11 cellular contexts compared by ENCODE assay signal in the genomic region with DNA sequence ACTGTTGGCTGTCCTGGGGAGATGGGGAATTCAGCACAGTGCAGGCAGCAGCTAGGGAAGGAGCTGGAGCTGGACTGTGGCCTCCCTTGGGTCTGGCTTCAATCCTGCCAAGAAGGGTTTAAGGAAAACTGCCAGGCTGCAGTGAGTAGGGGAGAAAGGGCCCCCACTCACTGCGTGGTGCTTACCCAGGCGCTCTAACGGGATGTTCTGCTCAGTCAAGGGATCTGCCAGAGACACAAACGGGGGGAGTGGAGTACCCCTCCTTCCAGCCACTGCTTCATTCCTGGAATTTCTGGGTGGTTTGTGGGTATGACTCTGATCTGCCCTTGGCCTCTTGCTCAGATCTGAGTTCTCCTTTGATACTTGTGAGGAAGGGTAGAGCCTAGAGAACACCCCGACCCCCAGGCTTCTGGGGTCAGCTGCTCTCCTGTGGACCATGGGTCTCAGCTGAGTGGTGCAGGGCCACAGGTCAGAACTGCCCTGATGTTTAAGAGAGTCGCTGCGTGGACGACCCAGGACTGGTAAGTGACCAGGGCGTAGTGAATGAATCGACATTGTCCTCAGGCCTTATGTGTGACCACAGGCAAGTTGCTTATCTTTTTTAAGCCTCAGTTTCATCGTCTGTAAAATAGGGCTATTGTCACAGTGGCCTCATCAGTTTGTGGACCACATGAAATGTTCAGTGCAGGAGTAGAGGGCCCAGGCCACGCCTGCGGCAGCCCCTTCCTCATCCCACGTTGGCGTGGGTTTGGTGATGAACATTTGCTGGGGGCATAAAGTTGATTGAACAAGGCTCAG. TPM values are rescaled to one million over a fixed set of nuclear protein-coding genes. Genes with fewer than 3 reads are reported as not detected.
DNase-seq lines count a peak whose midpoint lies in the region; ATAC-seq and TF ChIP-seq lines count a peak whose summit lies in the region.
"Had no signal": no experiment of that assay in that cellular context is flagged by ENCODE, and none has a peak within 500 bp of the region (broad histone marks: within the 10 kb centered on the region; RNA-seq: fewer than 3 reads in every experiment).

No MANE protein-coding gene starts in this region.

- H4K5ac ChIP-seq in IMR-90 (ENCODE audit: low read depth, low read length), result peak overlapping the region; percentile 74

- in situ Hi-C loops in IMR-90 (cut with MboI; ENCODE audit: low sequenced_read_pairs), result no loop called here

- H4K20me1 ChIP-seq in IMR-90 (ENCODE audit: insufficient read depth, low read length), result no peaks in the 10 kb centered on the region

- TF ChIP-seq POLR2A in IMR-90 (IDR thresholded peaks at IDR 0.05; ENCODE audit: low read depth, low read length) (0 out of 2 replicates have a peak, but pooled peaks have one; percentile 29), testis (IDR thresholded peaks at IDR 0.05) (no peak)

- H3K23ac ChIP-seq in IMR-90 (ENCODE audit: low read depth, low read length), result peak overlapping the region; percentile 91

- H3K4me1 ChIP-seq in IMR-90 (ENCODE audit: control insufficient read depth, insufficient read depth, low read length) (peaks cover 48% of the 10 kb centered on the region), testis (peaks cover 41% of the 10 kb centered on the region)

- peak overlapping the region; percentile 69 for H3K56ac ChIP-seq in IMR-90 (ENCODE audit: extremely low read depth, insufficient read depth, low read length)

- H2AK9ac ChIP-seq in IMR-90 (replicated peaks; ENCODE audit: low read depth, low read length, poor library complexity), result peak overlapping the region; percentile 79

- H3K18ac ChIP-seq in IMR-90 (ENCODE audit: low read depth, low read length), result peak overlapping the region; percentile 73

- no peaks in the 10 kb centered on the region for H3K27me3 ChIP-seq in IMR-90 (ENCODE audit: control insufficient read depth, insufficient read depth, low read length)
- no peaks in the 10 kb centered on the region for H3K27me3 ChIP-seq in testis

- H3K9ac ChIP-seq in IMR-90 (ENCODE audit: low read depth, low read length), result peak overlapping the region; percentile 33

- peaks cover 39% of the 10 kb centered on the region for H3K9me1 ChIP-seq in IMR-90 (ENCODE audit: insufficient read depth, low read length)

- DNase-seq in IMR-90 (peak; percentile 93), dedifferentiated amniotic fluid mesenchymal stem cell (ENCODE audit: extremely low spot score) (peak; percentile 57), medulla oblongata (ENCODE audit: extremely low spot score) (peak; percentile 58), testis (peak; percentile 72), NOMO-1 treated with DMSO at 0.1 percent for 48 hours (lab: John Stamatoyannopoulos, UW; ENCODE audit: unreplicated experiment) (no peak)
- DNase-seq in stimulated activated CD4-positive, alpha-beta T cell treated with anti-CD3 and anti-CD28 coated beads, Interleukin-12 subunit alpha, Interleukin-12 subunit beta, amount 100 ng/mL, for 4 hours, result no peak
- no peak for DNase-seq in activated CD4-positive, alpha-beta T cell treated with anti-CD3 and anti-CD28 coated beads, Interleukin-2, amount 50 U/mL, for 4 hours
- DNase-seq: NCI-H446 treated with DMSO at 0.1 percent for 48 hours, small intestine, WERI-Rb-1 had no signal

- peak overlapping the region; percentile 87 for H3K14ac ChIP-seq in IMR-90 (replicated peaks; ENCODE audit: low read depth, low read length)

- H3K79me1 ChIP-seq in IMR-90 (ENCODE audit: low read depth in 1 of 2, low read length in 2 of 2), result peaks cover 24 to 69% of the 10 kb centered on the region in 2 experiments; a peak in 3 of 4 replicates

- peak overlapping the region; percentile 99; the same call in 2 of the 3 replicates for H2BK15ac ChIP-seq in IMR-90 (ENCODE audit: low read depth, low read length)

- 90% methylated on average over 6 of the region's 15 CpGs; no CpG with 5 or more reads in 1 of the 2 experiments for WGBS in IMR-90 (ENCODE audit: extremely low coverage in 2 of 2, insufficient read length in 1 of 2), 2 experiments
- 46 to 65% methylated on average over 14 to 15 of the region's 15 CpGs for WGBS in testis, 2 donors

- TF ChIP-seq RAD21 in IMR-90 (IDR thresholded peaks at IDR 0.05; ENCODE audit: low read length), result no peak

- TF ChIP-seq CTCF in IMR-90 (conservative IDR thresholded peaks at IDR 0.05; ENCODE audit: low read depth, low read length), result no peak
- TF ChIP-seq CTCF in testis (IDR thresholded peaks at IDR 0.05), result no peak

- dilution Hi-C loops in IMR-90 (cut with HindIII; ENCODE audit: low sequenced_read_pairs, unreplicated experiment), result no loop called here

- peak overlapping the region; percentile 99 for H2BK120ac ChIP-seq in IMR-90 (ENCODE audit: low read depth, low read length)

- peak overlapping the region; percentile 61 for H2BK5ac ChIP-seq in IMR-90 (ENCODE audit: low read depth, low read length, poor library complexity, severe bottlenecking)

- H3K36me3 ChIP-seq in IMR-90 (ENCODE audit: control insufficient read depth, insufficient read depth, low read length) (peaks cover 5% of the 10 kb centered on the region; the same call in 1 of the 2 replicates), testis (ENCODE audit: low read depth, missing control alignments) (no peaks in the 10 kb centered on the region)
- H3K36me3 ChIP-seq: WERI-Rb-1 had no signal

- H3K9me3 ChIP-seq in IMR-90 (ENCODE audit: control insufficient read depth, insufficient read depth, low read length) (no peaks in the 10 kb centered on the region), testis (no peaks in the 10 kb centered on the region)

- H2AFZ ChIP-seq in IMR-90 (replicated peaks; ENCODE audit: low read length, poor library complexity), result peak overlapping the region; percentile 81

- peak overlapping the region; percentile 19; the same call in 1 of the 2 replicates for H3K4me2 ChIP-seq in IMR-90 (ENCODE audit: low read depth, low read length)

- peak; percentile 61 for ATAC-seq in IMR-90 (ENCODE audit: low read depth)
- no peak for ATAC-seq in GM18870 (IDR thresholded peaks at IDR 0.05; ENCODE audit: unreplicated experiment)

- H4K8ac ChIP-seq in IMR-90 (ENCODE audit: low read depth in 2 of 2, low read length in 2 of 2), result peak overlapping the region; percentile 76 to 85

- H3K4me3 ChIP-seq in IMR-90 (ENCODE audit: insufficient read depth, low read depth, low read length) (no peak overlapping the region), testis (no peak overlapping the region)

- no TSS peak for BruUV-seq in IMR-90 (replicated peaks; lab: Mats Ljungman, UMichigan)

- H2AK5ac ChIP-seq in IMR-90 (ENCODE audit: low read depth, low read length), result peak overlapping the region; percentile 99

- H4K91ac ChIP-seq in IMR-90 (ENCODE audit: insufficient read depth, low read depth, low read length), result peak overlapping the region; percentile 98

- POLR2A ChIA-PET in IMR-90 (lab: Charles Lee; ENCODE audit: unreplicated experiment), result interaction anchor here (0.9 kb wide), 1 partner anchor 9 kb away, joined by 3 read pairs; the partner anchor contains the start of gene CRISPLD2

- CTCF ChIA-PET in IMR-90 (lab: Yijun Ruan, JAX), result interaction anchor here (0.6 kb wide), 1 partner anchor 56 kb away, joined by 3 read pairs; no protein-coding TSS in a partner anchor

- intact Hi-C loops in IMR-90 (cut with micrococcal nuclease), result loop anchor here (10.0 kb wide), 1 partner anchor 205 kb away; no protein-coding TSS in a partner anchor
- intact Hi-C loops in testis (cut with DNase I; ENCODE audit: low total_unique reads), result no loop called here

- peak overlapping the region; percentile 96 for H2BK20ac ChIP-seq in IMR-90 (ENCODE audit: low read depth, low read length)

- peak overlapping the region; percentile 74 for H3K27ac ChIP-seq in IMR-90 (ENCODE audit: insufficient read depth, low read length)
- H3K27ac ChIP-seq in testis, result peak overlapping the region; percentile 65 to 68
- H3K27ac ChIP-seq: WERI-Rb-1 had no signal

- peak overlapping the region; percentile 99 for H3K4ac ChIP-seq in IMR-90 (ENCODE audit: low read depth, low read length)

TF ChIP-seq in IMR-90, 13 proteins besides CTCF, POLR2A, EP300 and RAD21:
- TF ChIP-seq MAZ (IDR thresholded peaks at IDR 0.05; ENCODE audit: borderline replicate concordance, low read depth, low read length) (peak; percentile 87), MXI1 (IDR thresholded peaks at IDR 0.05; ENCODE audit: borderline replicate concordance, low read depth, low read length) (no peak), CHD1 (IDR thresholded peaks at IDR 0.05; ENCODE audit: low read depth, low read length) (no peak), NFE2L2 (IDR thresholded peaks at IDR 0.05; ENCODE audit: low read depth, low read length) (no peak), CEBPB (IDR thresholded peaks at IDR 0.05; ENCODE audit: low read depth, low read length) (no peak), FOS (IDR thresholded peaks at IDR 0.05; ENCODE audit: low read depth, low read length) (peak; percentile 34; the same call in 1 of the 2 replicates)

RNA-seq across cellular contexts. Expression of gene CRISPLD2, which starts 9.6 kb away (rescaled TPM):
- 35.0 and 37.5 TPM in 2 replicates for total RNA-seq in IMR-90 (2012; rRNA removed)
- 21.3 and 23.1 TPM in 2 replicates for polyA plus RNA-seq in IMR-90 (2012; rRNA removed)
- 17.6 and 30.1 TPM in 2 replicates for polyA plus RNA-seq in IMR-90 (2012; cell fraction: cytosol; rRNA removed)
- polyA plus RNA-seq in IMR-90 (2012; cell fraction: nucleus; rRNA removed; ENCODE audit: low replicate concordance), result 26.7 and 30.7 TPM in 2 replicates
- total RNA-seq in testis, result 10 to 100 TPM; 47.7 to 59.6 TPM
- 48.8 TPM for polyA plus RNA-seq in testis (ENCODE audit: insufficient read depth, low read depth, low replicate concordance)

Comparison
In these comparisons a context has a peak if more than half of its experiments do, and no peak if none do; other contexts are left out.
1. DNase-seq: peak in IMR-90 (single experiment), dedifferentiated amniotic fluid mesenchymal stem cell (single experiment), medulla oblongata (single experiment) and testis (single experiment); none in stimulated activated CD4-positive, alpha-beta T cell treated with anti-CD3 and anti-CD28 coated beads, Interleukin-12 subunit alpha, Interleukin-12 subunit beta, amount 100 ng/mL, for 4 hours (single experiment), NOMO-1 treated with DMSO at 0.1 percent for 48 hours (single experiment) and activated CD4-positive, alpha-beta T cell treated with anti-CD3 and anti-CD28 coated beads, Interleukin-2, amount 50 U/mL, for 4 hours (0 of 2).